ENCODE assay signal across 22 cellular contexts in the genomic region with DNA sequence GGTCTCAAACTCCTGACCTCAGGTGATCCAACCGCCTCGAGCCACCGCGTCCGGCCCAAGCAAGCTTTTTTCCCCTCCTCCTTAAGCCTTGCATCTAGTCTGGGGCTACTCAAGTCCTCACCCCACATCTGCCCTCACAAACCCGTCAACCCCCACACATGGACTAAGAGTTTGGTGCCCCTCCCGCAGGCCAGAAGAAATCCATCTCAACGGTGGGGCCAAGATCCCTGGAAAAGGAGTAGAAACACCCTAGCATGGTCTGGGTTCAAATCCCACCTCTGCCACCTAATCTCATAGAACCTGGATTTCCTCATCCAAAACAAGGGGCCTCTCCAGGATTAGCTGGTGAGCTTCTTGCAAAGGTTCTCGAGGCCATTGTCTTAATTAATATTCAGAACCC. TPM values are rescaled to one million over a fixed set of nuclear protein-coding genes. Genes with fewer than 3 reads are reported as not detected.
A peak's percentile ranks its signal among the peaks of the same experiment; 100 is the strongest.
DNase-seq lines count a peak whose midpoint lies in the region; ATAC-seq and TF ChIP-seq lines count a peak whose summit lies in the region.
"Had no signal": no experiment of that assay in that cellular context is flagged by ENCODE, and none has a peak within 500 bp of the region (broad histone marks: within the 10 kb centered on the region; RNA-seq: fewer than 3 reads in every experiment).

No MANE protein-coding gene starts in this region.

- H3K27ac Mint-ChIP-seq in neural progenitor cell = no peak overlapping the region
- H3K27ac Mint-ChIP-seq: CD14-positive monocyte had no signal

- H4K20me1 ChIP-seq in neural progenitor cell (ENCODE audit: low read depth) = peaks cover 96% of the 10 kb centered on the region

- intact Hi-C loops in left ventricle myocardium inferior (cut with micrococcal nuclease) = no loop called here
- intact Hi-C loops in left cardiac atrium (cut with DNase I) = no loop called here

- H3F3A ChIP-seq in neural progenitor cell (ENCODE audit: low read depth) = peaks cover 9% of the 10 kb centered on the region

- TF ChIP-seq CTCF in left ventricle myocardium inferior (IDR thresholded peaks at IDR 0.05; ENCODE audit: borderline replicate concordance) (no peak), neural progenitor cell (IDR thresholded peaks at IDR 0.05) (no peak), foreskin keratinocyte (conservative IDR thresholded peaks at IDR 0.05) (no peak)

- DNase-seq in left ventricle myocardium inferior (no peak), left cardiac atrium (no peak), neural progenitor cell (ENCODE audit: low spot score) (no peak), NCI-H1417 treated with DMSO at 0.1 percent for 48 hours (lab: John Stamatoyannopoulos, UW) (no peak), DMS 273 (lab: John Stamatoyannopoulos, UW; ENCODE audit: unreplicated experiment) (no peak), foreskin keratinocyte (no peak)
- DNase-seq: DMS79, GOT3, HCEC 1CT, IMR-90, NCI-H1105 treated with DMSO at 0.1 percent for 48 hours, NCI-H1694, NCI-H2081 treated with DMSO at 0.1 percent for 48 hours, NCI-H2171 treated with DMSO at 0.1 percent for 48 hours, NCI-H446, NCI-H526, Right ventricle myocardium superior had no signal

- ATAC-seq in left cardiac atrium (no peak), HG02870 (IDR thresholded peaks at IDR 0.05; ENCODE audit: unreplicated experiment) (no peak), foreskin keratinocyte (no peak)

- no peak overlapping the region for H2AFZ ChIP-seq in neural progenitor cell (replicated peaks)

- no peaks in the 10 kb centered on the region for H3K79me2 ChIP-seq in neural progenitor cell (ENCODE audit: low read depth)

- H3K27me3 ChIP-seq in left ventricle myocardium inferior (ENCODE audit: low read depth) = peaks cover 100% of the 10 kb centered on the region
- peaks cover 97% of the 10 kb centered on the region for H3K27me3 ChIP-seq in iPS-15b (ENCODE audit: control insufficient read depth, insufficient read depth, low read length)
- peaks cover 100% of the 10 kb centered on the region for H3K27me3 ChIP-seq in neural progenitor cell
- peaks cover 97% of the 10 kb centered on the region for H3K27me3 ChIP-seq in foreskin keratinocyte

- no peak overlapping the region for H3K4me2 ChIP-seq in neural progenitor cell

- H3K9me3 Mint-ChIP-seq in neural progenitor cell = peaks cover 2% of the 10 kb centered on the region

- peaks cover 88% of the 10 kb centered on the region for H3K27me3 Mint-ChIP-seq in neural progenitor cell (ENCODE audit: insufficient read depth, low read depth)

- H3K4me3 Mint-ChIP-seq in neural progenitor cell = peak overlapping the region; percentile 67

- H3K36me3 ChIP-seq in left ventricle myocardium inferior = no peaks in the 10 kb centered on the region
- no peaks in the 10 kb centered on the region for H3K36me3 ChIP-seq in iPS-15b (ENCODE audit: control insufficient read depth, insufficient read depth, low read length)
- no peaks in the 10 kb centered on the region for H3K36me3 ChIP-seq in neural progenitor cell

- H3K9me3 ChIP-seq in left ventricle myocardium inferior (replicated peaks) (no peaks in the 10 kb centered on the region), iPS-15b (ENCODE audit: control insufficient read depth, insufficient read depth, low read length) (no peaks in the 10 kb centered on the region), neural progenitor cell (ENCODE audit: low read depth) (no peaks in the 10 kb centered on the region)

- peak overlapping the region; percentile 72 for H3K4me3 ChIP-seq in left ventricle myocardium inferior
- peak overlapping the region; percentile 59 for H3K4me3 ChIP-seq in iPS-15b (ENCODE audit: low read depth, low read length)
- H3K4me3 ChIP-seq in neural progenitor cell = no peak overlapping the region
- H3K4me3 ChIP-seq: GM12878 had no signal

- H3K4me1 ChIP-seq in left ventricle myocardium inferior (peaks cover 66% of the 10 kb centered on the region), iPS-15b (ENCODE audit: control insufficient read depth, insufficient read depth, low read length) (peaks cover 5% of the 10 kb centered on the region), neural progenitor cell (peaks cover 20% of the 10 kb centered on the region), foreskin keratinocyte (no peaks in the 10 kb centered on the region)

- H3K4me1 Mint-ChIP-seq in neural progenitor cell = peaks cover 26% of the 10 kb centered on the region

- H3K9ac ChIP-seq in iPS-15b (ENCODE audit: low read depth, low read length) (no peak overlapping the region), neural progenitor cell (no peak overlapping the region)

- peak overlapping the region; percentile 92 for H3K27ac ChIP-seq in left ventricle myocardium inferior (replicated peaks)
- H3K27ac ChIP-seq in neural progenitor cell = no peak overlapping the region
- H3K27ac ChIP-seq in foreskin keratinocyte = no peak overlapping the region

- H3K36me3 Mint-ChIP-seq in neural progenitor cell = no peaks in the 10 kb centered on the region

RNA-seq across cellular contexts. Expression of a gene that starts 3.7 kb away (rescaled TPM):
- total RNA-seq in left ventricle myocardium inferior (2.0 TPM), left cardiac atrium (1 to 10 TPM; 4.2 to 4.5 TPM), neural progenitor cell (ENCODE audit: low replicate concordance) (not detected in 2 replicates), foreskin keratinocyte (0.35 TPM in 1 of 2 replicates, not detected in the other)
- polyA plus RNA-seq in foreskin keratinocyte = 0.21 TPM in 1 of 2 replicates, not detected in the other
- total RNA-seq: GM12878, IMR-90 had no signal
- polyA plus RNA-seq: AG04450, CD14-positive monocyte, IMR-90 had no signal
